ENCODE assay signal across 15 cellular contexts in genomic region chr12:78034025-78034424, GRCh38.
DNase-seq lines count a peak whose midpoint lies in the region; ATAC-seq lines count a peak whose summit lies in the region.
"Had no signal": no experiment of that assay in that cellular context is flagged by ENCODE, and none has a peak within 500 bp of the region (broad histone marks: within the 10 kb centered on the region; RNA-seq: fewer than 3 reads in every experiment).

No MANE protein-coding gene starts in this region.

- H3K27ac ChIP-seq in ACC112 (ENCODE audit: low read depth, low read length) (peak overlapping the region; percentile 57), GM23248 (no peak overlapping the region), right cardiac atrium (ENCODE audit: low read length) (no peak overlapping the region)
- H3K27ac ChIP-seq: thoracic aorta had no signal

- peaks cover 31% of the 10 kb centered on the region for H3F3A ChIP-seq in GM23248 (ENCODE audit: insufficient read depth)

- in situ Hi-C loops in GM23248 (cut with MboI), result no loop called here

- H3K27me3 ChIP-seq in ACC112 (ENCODE audit: insufficient read depth, low read length) (no peaks in the 10 kb centered on the region), GM23248 (replicated peaks; ENCODE audit: insufficient read depth) (no peaks in the 10 kb centered on the region), right cardiac atrium (ENCODE audit: control insufficient read depth, insufficient read depth) (no peaks in the 10 kb centered on the region), H7 (ENCODE audit: control insufficient read depth, insufficient read depth, low read length) (no peaks in the 10 kb centered on the region)

- H4K20me1 ChIP-seq in GM23248 (ENCODE audit: insufficient read depth), result no peaks in the 10 kb centered on the region

- intact Hi-C loops in right cardiac atrium (cut with DNase I), result no loop called here

- H3K4me3 ChIP-seq in ACC112 (ENCODE audit: low read depth, low read length), result peak overlapping the region; percentile 28; the same call in 1 of the 2 replicates
- no peak overlapping the region for H3K4me3 ChIP-seq in GM23248
- no peak overlapping the region for H3K4me3 ChIP-seq in right cardiac atrium (ENCODE audit: low read length)
- H3K4me3 ChIP-seq in H7 (ENCODE audit: insufficient read depth, low read depth, low read length), result no peak overlapping the region
- H3K4me3 ChIP-seq: thoracic aorta had no signal

- peak; percentile 74 to 84 for ATAC-seq in right cardiac atrium

- peak overlapping the region; percentile 32 for H2AFZ ChIP-seq in ACC112 (ENCODE audit: low read length, unreplicated experiment)
- no peak overlapping the region for H2AFZ ChIP-seq in GM23248

- DNase-seq in GM23248 (peak; percentile 59), SIG-M5 treated with dmso at 0.1 percent for 504 hours (lab: John Stamatoyannopoulos, UW; ENCODE audit: unreplicated experiment) (peak; percentile 99), right cardiac atrium (no peak), pons (ENCODE audit: low spot score) (no peak), H7 (no peak), mucosa of gallbladder (ENCODE audit: low spot score) (no peak)
- DNase-seq in stimulated activated CD4-positive, alpha-beta T cell treated with anti-CD3 and anti-CD28 coated beads, Interleukin-2, amount 100 ng/mL, for 48 hours, result no peak
- DNase-seq: activated CD8-positive, alpha-beta memory T cell treated with anti-CD3 and anti-CD28 coated beads for 24 hours; activated gamma-delta T cell; DMS153; NCI-H187; NCI-H524 treated with DMSO at 0.1 percent for 48 hours; SHP77 treated with DMSO at 0.1 percent for 48 hours had no signal

- WGBS in GM23248 (ENCODE audit: low coverage in 1 of 2, low lambda C conversion rate in 2 of 2, missing lambda C conversion rate in 2 of 2), 2 experiments, result 33 to 35% methylated on average over 4 of the region's 4 CpGs
- WGBS in right cardiac atrium, result 30% methylated on average over 4 of the region's 4 CpGs

- H3K4me1 ChIP-seq in ACC112 (ENCODE audit: control insufficient read depth, insufficient read depth, low read length, unreplicated experiment) (peaks cover 22% of the 10 kb centered on the region), GM23248 (ENCODE audit: insufficient read depth) (peaks cover 35% of the 10 kb centered on the region), right cardiac atrium (ENCODE audit: control insufficient read depth, insufficient read depth, low read length) (peaks cover 1% of the 10 kb centered on the region)

- H3K79me2 ChIP-seq in ACC112 (ENCODE audit: control insufficient read depth, insufficient read depth, low read length, unreplicated experiment) (no peaks in the 10 kb centered on the region), GM23248 (ENCODE audit: insufficient read depth) (peaks cover 13% of the 10 kb centered on the region; the same call in 1 of the 2 replicates)

- no peaks in the 10 kb centered on the region for H3K9me2 ChIP-seq in GM23248 (ENCODE audit: insufficient read depth)

- H3K9me3 ChIP-seq in GM23248 (ENCODE audit: low read depth) (no peaks in the 10 kb centered on the region), right cardiac atrium (ENCODE audit: control insufficient read depth, low read length) (no peaks in the 10 kb centered on the region)
- H3K9me3 ChIP-seq: thoracic aorta had no signal

- H3K9ac ChIP-seq in GM23248, result no peak overlapping the region

- H3K36me3 ChIP-seq in ACC112 (ENCODE audit: insufficient read depth, low read length) (peaks cover 24% of the 10 kb centered on the region), GM23248 (ENCODE audit: low read depth) (peaks cover 32% of the 10 kb centered on the region), H7 (replicated peaks; ENCODE audit: control insufficient read depth, insufficient read depth, low read length) (no peaks in the 10 kb centered on the region)
- H3K36me3 ChIP-seq: thoracic aorta had no signal

- H3K4me2 ChIP-seq in GM23248 (ENCODE audit: unreplicated experiment), result no peak overlapping the region

Comparison
In these comparisons a context has a peak if more than half of its experiments do, and no peak if none do; other contexts are left out.
1. DNase-seq: peak in GM23248 (single experiment) and SIG-M5 treated with dmso at 0.1 percent for 504 hours (single experiment); none in right cardiac atrium (0 of 3), pons (single experiment), H7 (single experiment), mucosa of gallbladder (single experiment) and stimulated activated CD4-positive, alpha-beta T cell treated with anti-CD3 and anti-CD28 coated beads, Interleukin-2, amount 100 ng/mL, for 48 hours (0 of 2).